ENCODE assay signal across 9 cellular contexts in genomic region chr13:28719656-28720055, GRCh38. TPM values are rescaled to one million over a fixed set of nuclear protein-coding genes. Genes with fewer than 3 reads are reported as not detected.
DNase-seq lines count a peak whose midpoint lies in the region; ATAC-seq and TF ChIP-seq lines count a peak whose summit lies in the region.
"Had no signal": no experiment of that assay in that cellular context is flagged by ENCODE, and none has a peak within 500 bp of the region (broad histone marks: within the 10 kb centered on the region; RNA-seq: fewer than 3 reads in every experiment).

No MANE protein-coding gene starts in this region.

- H3K9me3 ChIP-seq in right atrium auricular region (no peaks in the 10 kb centered on the region), right cardiac atrium (ENCODE audit: control insufficient read depth, low read length) (no peaks in the 10 kb centered on the region), vagina (no peaks in the 10 kb centered on the region)

- peak overlapping the region; percentile 96 for H3K4me3 Mint-ChIP-seq in memory B cell

- H3K36me3 ChIP-seq in right atrium auricular region (no peaks in the 10 kb centered on the region), brain microvascular endothelial cell (replicated peaks) (no peaks in the 10 kb centered on the region), vagina (no peaks in the 10 kb centered on the region)

- WGBS in right cardiac atrium: 66% methylated on average over 6 of the region's 6 CpGs

- DNase-seq in right atrium auricular region (ENCODE audit: low spot score) (no peak), right cardiac atrium (no peak), brain microvascular endothelial cell (peak; percentile 89), memory B cell (ENCODE audit: low spot score in 2 of 2) (no peak), vagina (ENCODE audit: extremely low spot score in 2 of 2) (no peak), anterior cingulate cortex (lab: John Stamatoyannopoulos, UW) (no peak), NCI-H1436 (lab: John Stamatoyannopoulos, UW) (no peak)

- peaks cover 0 to 30% of the 10 kb centered on the region in 2 donors for H3K4me1 ChIP-seq in right atrium auricular region
- H3K4me1 ChIP-seq in right cardiac atrium (ENCODE audit: control insufficient read depth, insufficient read depth, low read length): peaks cover 2% of the 10 kb centered on the region
- peaks cover 28% of the 10 kb centered on the region for H3K4me1 ChIP-seq in vagina

- in situ Hi-C loops in brain microvascular endothelial cell (cut with HindIII; ENCODE audit: low pct_ligation_motif_present, low sequenced_read_pairs): no loop called here

- intact Hi-C loops in right cardiac atrium (cut with DNase I): no loop called here
- intact Hi-C loops in vagina (cut with DNase I): no loop called here

- H3K27ac ChIP-seq in right atrium auricular region: peak overlapping the region; percentile 96 to 99
- H3K27ac ChIP-seq in right cardiac atrium (ENCODE audit: low read length): no peak overlapping the region
- H3K27ac ChIP-seq in brain microvascular endothelial cell: peak overlapping the region; percentile 90
- H3K27ac ChIP-seq in vagina: peak overlapping the region; percentile 66

- peaks cover 2% of the 10 kb centered on the region for H3K27me3 Mint-ChIP-seq in memory B cell

- no peak for TF ChIP-seq POLR2A in vagina (IDR thresholded peaks at IDR 0.05)

- no peak overlapping the region for H3K27ac Mint-ChIP-seq in memory B cell

- no peaks in the 10 kb centered on the region for H3K9me3 Mint-ChIP-seq in memory B cell

- H3K36me3 Mint-ChIP-seq in memory B cell: no peaks in the 10 kb centered on the region

- no peak for ATAC-seq in right cardiac atrium
- no peak for ATAC-seq in memory B cell (ENCODE audit: low read depth)
- ATAC-seq in HG02981 (IDR thresholded peaks at IDR 0.05; ENCODE audit: unreplicated experiment): no peak

- peaks cover 18% of the 10 kb centered on the region for H3K4me1 Mint-ChIP-seq in memory B cell

- TF ChIP-seq CTCF in right atrium auricular region (IDR thresholded peaks at IDR 0.05) (no peak), brain microvascular endothelial cell (IDR thresholded peaks at IDR 0.05; ENCODE audit: low read depth, low read length, missing control alignments) (no peak), vagina (IDR thresholded peaks at IDR 0.05) (no peak)

- peak overlapping the region in 1 of 2 donors; percentile 79 for H3K4me3 ChIP-seq in right atrium auricular region
- H3K4me3 ChIP-seq in right cardiac atrium (ENCODE audit: low read length): no peak overlapping the region
- H3K4me3 ChIP-seq in brain microvascular endothelial cell (ENCODE audit: low read depth, low read length): no peak overlapping the region
- H3K4me3 ChIP-seq in vagina: no peak overlapping the region

- no peaks in the 10 kb centered on the region for H3K27me3 ChIP-seq in right atrium auricular region
- H3K27me3 ChIP-seq in right cardiac atrium (ENCODE audit: control insufficient read depth, insufficient read depth): no peaks in the 10 kb centered on the region
- H3K27me3 ChIP-seq in brain microvascular endothelial cell (replicated peaks): no peaks in the 10 kb centered on the region
- no peaks in the 10 kb centered on the region for H3K27me3 ChIP-seq in vagina

RNA-seq across cellular contexts. Expression of gene SLC46A3, which starts 0.9 kb away (rescaled TPM):
- total RNA-seq in right atrium auricular region (10 to 100 TPM; 13.5 to 24.1 TPM), right cardiac atrium (10 to 100 TPM; 14.1 to 22.2 (median 20.5) TPM), vagina (5.2 TPM)
- polyA plus RNA-seq in right cardiac atrium: 16.5 TPM
- total RNA-seq: G401 had no signal
